ENCODE assay signal across 10 cellular contexts in the genomic region with DNA sequence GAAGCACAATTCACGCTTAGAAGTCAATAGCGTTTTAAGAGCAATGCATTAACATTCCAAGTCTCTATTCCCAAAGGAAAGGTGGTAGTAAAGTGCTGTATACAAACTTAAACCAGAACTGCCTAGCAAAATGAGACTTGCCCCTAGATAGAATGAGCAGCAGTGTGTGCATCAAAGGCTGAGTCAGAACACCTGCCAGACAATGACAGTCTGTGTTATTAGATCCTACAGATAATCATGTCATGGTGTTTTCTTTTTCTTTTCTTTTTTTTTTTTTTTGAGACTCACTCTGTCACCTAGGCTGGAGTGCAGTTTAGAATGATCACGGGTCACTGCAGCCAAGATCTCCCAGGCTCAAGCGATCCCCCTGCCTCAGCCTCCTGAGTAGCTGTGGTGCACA. TPM values are rescaled to one million over a fixed set of nuclear protein-coding genes. Genes with fewer than 3 reads are reported as not detected.
DNase-seq lines count a peak whose midpoint lies in the region; ATAC-seq lines count a peak whose summit lies in the region.
"Had no signal": no experiment of that assay in that cellular context is flagged by ENCODE, and none has a peak within 500 bp of the region (broad histone marks: within the 10 kb centered on the region; RNA-seq: fewer than 3 reads in every experiment).

No MANE protein-coding gene starts in this region.

- H3K27me3 ChIP-seq in subcutaneous abdominal adipose tissue (ENCODE audit: control insufficient read depth in 5 of 5, insufficient read depth in 4 of 5, low read length in 5 of 5): no peaks in the 10 kb centered on the region
- H3K27me3 ChIP-seq: MG63 had no signal

- H3K4me1 ChIP-seq in subcutaneous abdominal adipose tissue (ENCODE audit: control insufficient read depth in 5 of 5, insufficient read depth in 5 of 5, low read length in 5 of 5): peaks cover 6 to 32% (median 24%) of the 10 kb centered on the region in 5 donors

- H3K4me1 Mint-ChIP-seq in activated T-cell treated with anti-CD3 and anti-CD28 coated beads, Interleukin-2, amount 50 U/mL, for 4 hours (ENCODE audit: low read depth): peaks cover 52% of the 10 kb centered on the region
- H3K4me1 Mint-ChIP-seq in activated naive CD8-positive, alpha-beta T cell (ENCODE audit: low read depth): peaks cover 54% of the 10 kb centered on the region

- DNase-seq in activated T-cell treated with anti-CD3 and anti-CD28 coated beads, Interleukin-2, amount 50 U/mL, for 4 hours: no peak
- DNase-seq in activated T-cell treated with anti-CD3 and anti-CD28 coated beads, Interleukin-2, amount 50 U/mL, for 1 hour: no peak
- DNase-seq in islet precursor cell (peak; percentile 58), inferior parietal cortex (ENCODE audit: extremely low spot score) (no peak), NCI-H510A (lab: John Stamatoyannopoulos, UW) (no peak), cerebellar nuclear complex (lab: John Stamatoyannopoulos, UW) (no peak)
- DNase-seq: activated CD4-positive, alpha-beta T cell treated with anti-CD3 and anti-CD28 coated beads, Interleukin-2, amount 50 U/mL, for 1 hour; MG63 had no signal

- no peaks in the 10 kb centered on the region for H3K9me3 ChIP-seq in subcutaneous abdominal adipose tissue (ENCODE audit: control insufficient read depth in 5 of 5, low read length in 5 of 5)
- H3K9me3 ChIP-seq: MG63 had no signal

- peaks cover 24 to 33% (median 28%) of the 10 kb centered on the region in 5 donors for H3K36me3 ChIP-seq in subcutaneous abdominal adipose tissue (ENCODE audit: control insufficient read depth in 5 of 5, insufficient read depth in 5 of 5, low read length in 5 of 5)

- no peaks in the 10 kb centered on the region for H3K9me3 Mint-ChIP-seq in activated T-cell treated with anti-CD3 and anti-CD28 coated beads, Interleukin-2, amount 50 U/mL, for 4 hours
- H3K9me3 Mint-ChIP-seq in activated naive CD8-positive, alpha-beta T cell (ENCODE audit: low read depth): no peaks in the 10 kb centered on the region

- H3K27ac Mint-ChIP-seq in activated naive CD8-positive, alpha-beta T cell: peak overlapping the region; percentile 98

- H3K27me3 Mint-ChIP-seq in activated T-cell treated with anti-CD3 and anti-CD28 coated beads, Interleukin-2, amount 50 U/mL, for 4 hours (ENCODE audit: low read depth): no peaks in the 10 kb centered on the region
- H3K27me3 Mint-ChIP-seq in activated naive CD8-positive, alpha-beta T cell: no peaks in the 10 kb centered on the region

- peak overlapping the region; percentile 90 to 99 (median 98) for H3K4me3 ChIP-seq in subcutaneous abdominal adipose tissue (ENCODE audit: low read depth in 1 of 5, low read length in 5 of 5)

- ATAC-seq in activated T-cell treated with anti-CD3 and anti-CD28 coated beads, Interleukin-2, amount 50 U/mL, for 4 hours: no peak

- peak overlapping the region; percentile 90 to 98 (median 95) for H3K9ac ChIP-seq in subcutaneous abdominal adipose tissue (ENCODE audit: low read length in 5 of 5)

- no peak overlapping the region for H3K27ac ChIP-seq in subcutaneous abdominal adipose tissue (ENCODE audit: low read depth, low read length)

- peak overlapping the region; percentile 97 for H3K4me3 Mint-ChIP-seq in activated T-cell treated with anti-CD3 and anti-CD28 coated beads, Interleukin-2, amount 50 U/mL, for 4 hours
- peak overlapping the region; percentile 98 for H3K4me3 Mint-ChIP-seq in activated naive CD8-positive, alpha-beta T cell

- H3K36me3 Mint-ChIP-seq in activated T-cell treated with anti-CD3 and anti-CD28 coated beads, Interleukin-2, amount 50 U/mL, for 4 hours (ENCODE audit: insufficient read depth): peaks cover 29% of the 10 kb centered on the region
- H3K36me3 Mint-ChIP-seq in activated naive CD8-positive, alpha-beta T cell: peaks cover 6% of the 10 kb centered on the region

RNA-seq across cellular contexts. Expression of a gene that starts 1.6 kb away (rescaled TPM):
- total RNA-seq in activated T-cell treated with anti-CD3 and anti-CD28 coated beads, Interleukin-2, amount 50 U/mL, for 4 hours: 100 to 1,000 TPM; 120 to 131 (median 124) TPM

RNA-seq across cellular contexts. Expression of a gene that starts 52.8 kb away (rescaled TPM):
- not detected for total RNA-seq in activated T-cell treated with anti-CD3 and anti-CD28 coated beads, Interleukin-2, amount 50 U/mL, for 4 hours

RNA-seq across cellular contexts. Expression of a gene that starts 53.8 kb away (rescaled TPM):
- not detected for total RNA-seq in activated T-cell treated with anti-CD3 and anti-CD28 coated beads, Interleukin-2, amount 50 U/mL, for 4 hours
